ENCODE assay signal across 36 cellular contexts in genomic region chr5:150305577-150305976, GRCh38. TPM values are rescaled to one million over a fixed set of nuclear protein-coding genes. Genes with fewer than 3 reads are reported as not detected.
DNase-seq lines count a peak whose midpoint lies in the region; ATAC-seq, FAIRE-seq and TF ChIP-seq lines count a peak whose summit lies in the region.
"Had no signal": no experiment of that assay in that cellular context is flagged by ENCODE, and none has a peak within 500 bp of the region (broad histone marks: within the 10 kb centered on the region; RNA-seq: fewer than 3 reads in every experiment).

No MANE protein-coding gene starts in this region.

- H3K27ac ChIP-seq in HepG2 (ENCODE audit: extremely low read length, insufficient read depth, low read length) (no peak overlapping the region), right lobe of liver (no peak overlapping the region), esophagus muscularis mucosa (replicated peaks in 1 of 4) (peak overlapping the region; percentile 76 to 83 (median 82))
- H3K27ac ChIP-seq: ascending aorta, coronary artery, left ventricle myocardium inferior, PC-9, VCaP had no signal

- peak overlapping the region; percentile 86 to 92 (median 89) for H3K27ac Mint-ChIP-seq in nephron
- H3K27ac Mint-ChIP-seq in activated CD8-positive, alpha-beta T cell treated with anti-CD3 and anti-CD28 coated beads, Interleukin-2, amount 10 ng/mL, durations not matched to agents 7 days and 5 days = no peak overlapping the region
- H3K27ac Mint-ChIP-seq: activated naive CD8-positive, alpha-beta T cell; activated T-cell treated with anti-CD3 and anti-CD28 coated beads, Interleukin-2, amount 50 U/mL, for 24 hours; naive thymus-derived CD8-positive, alpha-beta T cell; T-helper 2 cell treated with Interferon-gamma antibody and Interleukin-4, amounts not matched to agents 5 μg/mL and 100 μg/mL, for 36 hours had no signal

- H3K4me3 ChIP-seq in HepG2 (replicated peaks in 1 of 3; ENCODE audit: insufficient read depth in 1 of 3, low read depth in 2 of 3, low read length in 3 of 3) (no peak overlapping the region), right lobe of liver (no peak overlapping the region), esophagus muscularis mucosa (no peak overlapping the region), MG63 (no peak overlapping the region)
- H3K4me3 ChIP-seq: A549, ascending aorta, coronary artery, left ventricle myocardium inferior, PC-9, transverse colon had no signal

- H3K36me3 Mint-ChIP-seq in nephron (ENCODE audit: low read depth) = no peaks in the 10 kb centered on the region
- H3K36me3 Mint-ChIP-seq in activated CD8-positive, alpha-beta T cell treated with anti-CD3 and anti-CD28 coated beads, Interleukin-2, amount 10 ng/mL, durations not matched to agents 7 days and 5 days (ENCODE audit: low read depth) = no peaks in the 10 kb centered on the region
- H3K36me3 Mint-ChIP-seq: activated naive CD8-positive, alpha-beta T cell; CD8-positive, alpha-beta memory T cell had no signal

- 61% methylated on average over 1 of the region's 1 CpG for WGBS in HepG2 (ENCODE audit: low lambda C conversion rate)
- WGBS in right lobe of liver (ENCODE audit: insufficient coverage, low coverage, low lambda C conversion rate, missing lambda C conversion rate) = 30% methylated on average over 1 of the region's 1 CpG
- 15% methylated on average over 1 of the region's 1 CpG for WGBS in esophagus muscularis mucosa

- TF ChIP-seq EP300 in HepG2 (IDR thresholded peaks at IDR 0.05; ENCODE audit: low read depth in 2 of 2, low read length in 2 of 2) (no peak), HepG2 (CRISPR knock-in tag; IDR thresholded peaks at IDR 0.05; ENCODE audit: borderline replicate concordance) (no peak), esophagus muscularis mucosa (IDR thresholded peaks at IDR 0.05) (no peak)

- peak overlapping the region in 1 of 3 experiments; percentile 2 for H3K4me3 Mint-ChIP-seq in nephron
- H3K4me3 Mint-ChIP-seq in activated CD8-positive, alpha-beta T cell treated with anti-CD3 and anti-CD28 coated beads, Interleukin-2, amount 10 ng/mL, durations not matched to agents 7 days and 5 days = no peak overlapping the region
- H3K4me3 Mint-ChIP-seq: activated naive CD8-positive, alpha-beta T cell; activated T-cell treated with anti-CD3 and anti-CD28 coated beads, Interleukin-2, amount 50 U/mL, for 24 hours; CD8-positive, alpha-beta memory T cell; naive thymus-derived CD8-positive, alpha-beta T cell; T-helper 2 cell treated with Interferon-gamma antibody and Interleukin-4, amounts not matched to agents 5 μg/mL and 100 μg/mL, for 36 hours had no signal

- no peak overlapping the region for H3K4me2 ChIP-seq in HepG2 (ENCODE audit: low read depth, low read length)
- H3K4me2 ChIP-seq: A549, PC-9 had no signal

- BruUV-seq in HepG2 (replicated peaks; lab: Mats Ljungman, UMichigan) = no TSS peak

- no peaks in the 10 kb centered on the region for H3K9me3 ChIP-seq in HepG2 (ENCODE audit: low read length)
- no peaks in the 10 kb centered on the region for H3K9me3 ChIP-seq in right lobe of liver
- H3K9me3 ChIP-seq in esophagus muscularis mucosa = no peaks in the 10 kb centered on the region
- H3K9me3 ChIP-seq in MG63 = no peaks in the 10 kb centered on the region
- H3K9me3 ChIP-seq: A549, ascending aorta, left ventricle myocardium inferior, transverse colon had no signal

- no peaks in the 10 kb centered on the region for H3K27me3 ChIP-seq in HepG2 (ENCODE audit: control insufficient read depth in 1 of 2, insufficient read depth in 2 of 2, low read length in 2 of 2)
- H3K27me3 ChIP-seq in right lobe of liver = peaks cover 0 to 7% of the 10 kb centered on the region in 2 donors
- H3K27me3 ChIP-seq in esophagus muscularis mucosa = peaks cover 0 to 27% (median 0%) of the 10 kb centered on the region in 4 donors
- no peaks in the 10 kb centered on the region for H3K27me3 ChIP-seq in MG63
- H3K27me3 ChIP-seq: ascending aorta had no signal

- TF ChIP-seq RAD21 in HepG2 (CRISPR knock-in tag; IDR thresholded peaks at IDR 0.05) = no peak

- H3K4me1 ChIP-seq in HepG2 (ENCODE audit: insufficient read depth, low read length) = peaks cover 94% of the 10 kb centered on the region
- H3K4me1 ChIP-seq in right lobe of liver = peaks cover 0 to 10% (median 0%) of the 10 kb centered on the region in 4 donors
- peaks cover 14 to 78% (median 63%) of the 10 kb centered on the region in 4 donors for H3K4me1 ChIP-seq in esophagus muscularis mucosa

- H3K36me3 ChIP-seq in HepG2 (replicated peaks in 1 of 2; ENCODE audit: control insufficient read depth in 1 of 2, insufficient read depth in 2 of 2, low read length in 2 of 2) (no peaks in the 10 kb centered on the region), right lobe of liver (no peaks in the 10 kb centered on the region), esophagus muscularis mucosa (no peaks in the 10 kb centered on the region), MG63 (no peaks in the 10 kb centered on the region)
- H3K36me3 ChIP-seq: ascending aorta, left ventricle myocardium inferior, transverse colon had no signal

- H2AFZ ChIP-seq in HepG2 (ENCODE audit: low read length) = peak overlapping the region; percentile 34
- H2AFZ ChIP-seq: PC-9 had no signal

- no peak for DNase-seq in HepG2 (ENCODE audit: low spot score)
- no peak for DNase-seq in right lobe of liver
- DNase-seq in esophagus muscularis mucosa (ENCODE audit: extremely low spot score) = no peak
- DNase-seq in dermis blood vessel endothelial cell = no peak
- DNase-seq in activated CD8-positive, alpha-beta T cell treated with anti-CD3 and anti-CD28 coated beads, Interleukin-2, amount 10 ng/mL, durations not matched to agents 7 days and 5 days = no peak
- DNase-seq in MG63 = no peak
- DNase-seq in NCI-H2196 treated with DMSO at 0.1 percent for 48 hours (lab: John Stamatoyannopoulos, UW; ENCODE audit: unreplicated experiment) = no peak
- DNase-seq: activated CD4-positive, alpha-beta T cell treated with anti-CD3 and anti-CD28 coated beads for 4 hours; activated effector memory CD4-positive, alpha-beta T cell treated with anti-CD3 and anti-CD28 coated beads, Interleukin-2, amount 50 U/mL, for 16 hours; activated T-cell treated with anti-CD3 and anti-CD28 coated beads, Interleukin-2, amount 50 U/mL, for 24 hours; caudate nucleus; CD8-positive, alpha-beta memory T cell; effector memory CD4-positive, alpha-beta T cell; H7; head of caudate nucleus; left ventricle myocardium inferior; naive thymus-derived CD8-positive, alpha-beta T cell; NCI-H1417 treated with DMSO at 0.1 percent for 48 hours; NCI-H2081; NCI-H2227 treated with DMSO at 0.1 percent for 48 hours; PC-9; stimulated activated CD4-positive, alpha-beta T cell treated with anti-CD3 and anti-CD28 coated beads, Interleukin-15, amount 100 ng/mL, for 24 hours; stimulated activated CD4-positive, alpha-beta T cell treated with anti-CD3 and anti-CD28 coated beads, Interleukin-4, amount 100 ng/mL, for 4 hours; transverse colon had no signal

- no peaks in the 10 kb centered on the region for H3K9me3 Mint-ChIP-seq in nephron
- no peaks in the 10 kb centered on the region for H3K9me3 Mint-ChIP-seq in activated CD8-positive, alpha-beta T cell treated with anti-CD3 and anti-CD28 coated beads, Interleukin-2, amount 10 ng/mL, durations not matched to agents 7 days and 5 days (ENCODE audit: insufficient read depth)
- H3K9me3 Mint-ChIP-seq: activated T-cell treated with anti-CD3 and anti-CD28 coated beads, Interleukin-2, amount 50 U/mL, for 24 hours; CD8-positive, alpha-beta memory T cell; naive thymus-derived CD8-positive, alpha-beta T cell; T-helper 2 cell treated with Interferon-gamma antibody and Interleukin-4, amounts not matched to agents 5 μg/mL and 100 μg/mL, for 36 hours had no signal

- FAIRE-seq in HepG2 (lab: Jason Lieb, UNC) = no peak
- FAIRE-seq: A549 had no signal

- in situ Hi-C loops in HepG2 (cut with HindIII; ENCODE audit: extremely low pct_ligation_motif_present, low pct_unique_long_range_greater_than_20kb) = no loop called here

- TF ChIP-seq CTCF in HepG2 (CRISPR knock-in tag; IDR thresholded peaks at IDR 0.05) (no peak), right lobe of liver (IDR thresholded peaks at IDR 0.05) (no peak), esophagus muscularis mucosa (IDR thresholded peaks at IDR 0.05) (no peak), nephron (IDR thresholded peaks at IDR 0.05; ENCODE audit: unreplicated experiment in 3 of 3) (no peak)

- ATAC-seq in HepG2 (no peak), right lobe of liver (no peak)
- ATAC-seq in activated CD8-positive, alpha-beta T cell treated with anti-CD3 and anti-CD28 coated beads, Interleukin-2, amount 10 ng/mL, durations not matched to agents 7 days and 5 days = no peak
- ATAC-seq: A549; naive thymus-derived CD8-positive, alpha-beta T cell; Right ventricle myocardium inferior had no signal

- H4K20me1 ChIP-seq in HepG2 (ENCODE audit: insufficient read depth, low read length) = no peaks in the 10 kb centered on the region

- CTCF ChIA-PET in HepG2 (lab: Yijun Ruan, JAX; ENCODE audit: low intra/inter-chr PET ratio, low total read pairs) = no interaction called here
- CTCF ChIA-PET in activated CD8-positive, alpha-beta T cell treated with anti-CD3 and anti-CD28 coated beads, Interleukin-2, amount 10 ng/mL, durations not matched to agents 7 days and 5 days (lab: Charles Lee) = no interaction called here

- intact Hi-C loops in HepG2 (cut with micrococcal nuclease; ENCODE audit: unreplicated experiment) (no loop called here), right lobe of liver (cut with DNase I) (no loop called here), esophagus muscularis mucosa (cut with DNase I) (no loop called here)

- peaks cover 10% of the 10 kb centered on the region for H3K79me2 ChIP-seq in HepG2 (ENCODE audit: insufficient read depth, low read length)

- H3K9ac ChIP-seq in HepG2 (ENCODE audit: insufficient read depth, low read depth, low read length) = no peak overlapping the region

- TF ChIP-seq POLR2A in HepG2 (IDR thresholded peaks at IDR 0.05; ENCODE audit: insufficient read depth in 1 of 2, low read depth in 2 of 2, low read length in 2 of 2) = no peak
- no peak for TF ChIP-seq POLR2A in right lobe of liver (IDR thresholded peaks at IDR 0.05)
- TF ChIP-seq POLR2A in esophagus muscularis mucosa (IDR thresholded peaks at IDR 0.05; ENCODE audit: low read depth) = no peak

- H3K27me3 Mint-ChIP-seq in nephron (ENCODE audit: low read depth) = peaks cover 18% of the 10 kb centered on the region
- H3K27me3 Mint-ChIP-seq in activated CD8-positive, alpha-beta T cell treated with anti-CD3 and anti-CD28 coated beads, Interleukin-2, amount 10 ng/mL, durations not matched to agents 7 days and 5 days (ENCODE audit: low read depth) = peaks cover 42% of the 10 kb centered on the region

- H3K4me1 Mint-ChIP-seq in nephron = peaks cover 68% of the 10 kb centered on the region
- no peaks in the 10 kb centered on the region for H3K4me1 Mint-ChIP-seq in activated CD8-positive, alpha-beta T cell treated with anti-CD3 and anti-CD28 coated beads, Interleukin-2, amount 10 ng/mL, durations not matched to agents 7 days and 5 days (ENCODE audit: low read depth)

- POLR2A ChIA-PET in HepG2 (lab: Yijun Ruan, JAX) = interaction anchor here (1.4 kb wide), 1 partner anchor 10 kb away, joined by 4 read pairs; no protein-coding TSS in a partner anchor
- POLR2A ChIA-PET in activated CD8-positive, alpha-beta T cell treated with anti-CD3 and anti-CD28 coated beads, Interleukin-2, amount 10 ng/mL, durations not matched to agents 7 days and 5 days (lab: Charles Lee) = no interaction called here

RNA-seq across cellular contexts. Expression of gene ARSI, which starts 2.9 kb away (rescaled TPM):
- 17.6 and 33.9 TPM in 2 replicates for total RNA-seq in HepG2 (2016; rRNA removed; fragmentation: Illumina TruSeq; extraction: Trizol)
- total RNA-seq in HepG2 (2016; cell fraction: cytosol; rRNA removed; fragmentation: Illumina TruSeq; extraction: Trizol; ENCODE audit: low read depth) = 3.1 and 3.4 TPM in 2 replicates
- 21.4 and 37.4 TPM in 2 replicates for total RNA-seq in HepG2 (2016; cell fraction: insoluble cytoplasmic fraction; rRNA removed; fragmentation: Illumina TruSeq; extraction: Trizol)
- 11.0 and 13.0 TPM in 2 replicates for total RNA-seq in HepG2 (2016; cell fraction: membrane; rRNA removed; fragmentation: Illumina TruSeq; extraction: Trizol)
- total RNA-seq in HepG2 (2016; cell fraction: nucleus; rRNA removed; fragmentation: Illumina TruSeq; extraction: Trizol) = 25.8 and 28.7 TPM in 2 replicates
- polyA plus RNA-seq in HepG2 (2011; rRNA removed) = 4.2 and 6.4 TPM in 2 replicates
- 6.1 and 8.6 TPM in 2 replicates for polyA plus RNA-seq in HepG2 (2011; cell fraction: cytosol; rRNA removed)
- polyA plus RNA-seq in HepG2 (2011; cell fraction: nucleus; rRNA removed) = 5.3 and 5.7 TPM in 2 replicates
- polyA plus RNA-seq in HepG2 (2012) = 2.2 and 3.5 TPM in 2 replicates
- polyA plus RNA-seq in HepG2 (2016; cell fraction: cytosol; fragmentation: Illumina TruSeq; extraction: Trizol; ENCODE audit: low read depth) = 2.1 and 2.4 TPM in 2 replicates
- polyA plus RNA-seq in HepG2 (2016; cell fraction: insoluble cytoplasmic fraction; fragmentation: Illumina TruSeq; extraction: Trizol; ENCODE audit: low read depth) = 14.2 and 17.0 TPM in 2 replicates
- polyA plus RNA-seq in HepG2 (2016; cell fraction: membrane; fragmentation: Illumina TruSeq; extraction: Trizol; ENCODE audit: low read depth) = 5.0 and 7.0 TPM in 2 replicates
- polyA plus RNA-seq in HepG2 (2016; cell fraction: nucleus; fragmentation: Illumina TruSeq; extraction: Trizol; ENCODE audit: insufficient read depth, low read depth) = 29.1 and 30.1 TPM in 2 replicates
- 0.07 and 16.9 TPM in 2 replicates for polyA minus RNA-seq in HepG2 (2011; rRNA and poly(A)+ RNA removed; ENCODE audit: low replicate concordance)
- polyA minus RNA-seq in HepG2 (2011; cell fraction: cytosol; rRNA and poly(A)+ RNA removed) = 5.9 and 6.4 TPM in 2 replicates
- 4.8 and 6.6 TPM in 2 replicates for polyA minus RNA-seq in HepG2 (2011; cell fraction: nucleus; rRNA and poly(A)+ RNA removed)
- under 1 TPM in 5 of 6 experiments, not detected in 1; 0.06 to 0.51 (median 0.20) TPM for total RNA-seq in right lobe of liver
- 10 to 100 TPM in 3 of 4 donors, 1 to 10 TPM in 1; 5.8 to 20.6 (median 10.1) TPM for total RNA-seq in esophagus muscularis mucosa
- total RNA-seq in dermis blood vessel endothelial cell = 0.28 and 0.68 TPM in 2 replicates
- not detected for total RNA-seq in activated CD8-positive, alpha-beta T cell treated with anti-CD3 and anti-CD28 coated beads, Interleukin-2, amount 10 ng/mL, durations not matched to agents 7 days and 5 days
- total RNA-seq in MG63 (2014; rRNA removed; shearing (Covaris generic); ENCODE audit: low replicate concordance) = 38.8 and 45.4 TPM in 2 replicates
- total RNA-seq: activated CD8-positive, alpha-beta memory T cell treated with anti-CD3 and anti-CD28 coated beads for 36 hours; ascending aorta; CD8-positive, alpha-beta memory T cell; naive thymus-derived CD8-positive, alpha-beta T cell; pulmonary artery endothelial cell had no signal
- polyA plus RNA-seq: CD8-positive, alpha-beta memory T cell; naive thymus-derived CD8-positive, alpha-beta T cell had no signal

RNA-seq across cellular contexts. Expression of gene CAMK2A, which starts 16.0 kb away (rescaled TPM):
- total RNA-seq in HepG2 (2016; rRNA removed; fragmentation: Illumina TruSeq; extraction: Trizol) = 0.11 TPM in 1 of 2 replicates, not detected in the other
- not detected in 2 replicates for total RNA-seq in HepG2 (2016; cell fraction: cytosol; rRNA removed; fragmentation: Illumina TruSeq; extraction: Trizol; ENCODE audit: low read depth)
- total RNA-seq in HepG2 (2016; cell fraction: insoluble cytoplasmic fraction; rRNA removed; fragmentation: Illumina TruSeq; extraction: Trizol) = 0.03 and 0.09 TPM in 2 replicates
- total RNA-seq in HepG2 (2016; cell fraction: membrane; rRNA removed; fragmentation: Illumina TruSeq; extraction: Trizol) = not detected in 2 replicates
- total RNA-seq in HepG2 (2016; cell fraction: nucleus; rRNA removed; fragmentation: Illumina TruSeq; extraction: Trizol) = 0.25 and 0.40 TPM in 2 replicates
- polyA plus RNA-seq in HepG2 (2011; rRNA removed) = 0.16 TPM in 1 of 2 replicates, not detected in the other
- polyA plus RNA-seq in HepG2 (2011; cell fraction: cytosol; rRNA removed) = 0.03 and 0.04 TPM in 2 replicates
- polyA plus RNA-seq in HepG2 (2011; cell fraction: nucleus; rRNA removed) = 0.09 and 0.39 TPM in 2 replicates
- 0.03 and 0.08 TPM in 2 replicates for polyA plus RNA-seq in HepG2 (2012)
- polyA plus RNA-seq in HepG2 (2016; cell fraction: cytosol; fragmentation: Illumina TruSeq; extraction: Trizol; ENCODE audit: low read depth) = 0.06 TPM in 1 of 2 replicates, not detected in the other
- 0.05 TPM in 1 of 2 replicates, not detected in the other for polyA plus RNA-seq in HepG2 (2016; cell fraction: insoluble cytoplasmic fraction; fragmentation: Illumina TruSeq; extraction: Trizol; ENCODE audit: low read depth)
- not detected in 2 replicates for polyA plus RNA-seq in HepG2 (2016; cell fraction: membrane; fragmentation: Illumina TruSeq; extraction: Trizol; ENCODE audit: low read depth)
- 0.34 and 0.43 TPM in 2 replicates for polyA plus RNA-seq in HepG2 (2016; cell fraction: nucleus; fragmentation: Illumina TruSeq; extraction: Trizol; ENCODE audit: insufficient read depth, low read depth)
- polyA minus RNA-seq in HepG2 (2011; rRNA and poly(A)+ RNA removed; ENCODE audit: low replicate concordance) = 0.14 TPM in 1 of 2 replicates, not detected in the other
- not detected in 2 replicates for polyA minus RNA-seq in HepG2 (2011; cell fraction: cytosol; rRNA and poly(A)+ RNA removed)
- 0.12 TPM in 1 of 2 replicates, not detected in the other for polyA minus RNA-seq in HepG2 (2011; cell fraction: nucleus; rRNA and poly(A)+ RNA removed)
- total RNA-seq in right lobe of liver = under 1 TPM in 3 of 6 experiments, not detected in 3; 0.10 to 0.26 (median 0.23) TPM
- 1 to 10 TPM; 2.5 to 8.0 (median 3.8) TPM for total RNA-seq in esophagus muscularis mucosa
- not detected in 2 replicates for total RNA-seq in dermis blood vessel endothelial cell
- total RNA-seq in activated CD8-positive, alpha-beta T cell treated with anti-CD3 and anti-CD28 coated beads, Interleukin-2, amount 10 ng/mL, durations not matched to agents 7 days and 5 days = not detected
- 0.56 TPM in 1 of 2 replicates, not detected in the other for total RNA-seq in MG63 (2014; rRNA removed; shearing (Covaris generic); ENCODE audit: low replicate concordance)
- total RNA-seq: activated CD8-positive, alpha-beta memory T cell treated with anti-CD3 and anti-CD28 coated beads for 36 hours; ascending aorta; CD8-positive, alpha-beta memory T cell; epithelial cell of proximal tubule; naive thymus-derived CD8-positive, alpha-beta T cell; pulmonary artery endothelial cell; subcutaneous adipose tissue had no signal
- polyA plus RNA-seq: CD8-positive, alpha-beta memory T cell; naive thymus-derived CD8-positive, alpha-beta T cell had no signal

RNA-seq across cellular contexts. Expression of gene TCOF1, which starts 51.9 kb away (rescaled TPM):
- total RNA-seq in HepG2 (2016; rRNA removed; fragmentation: Illumina TruSeq; extraction: Trizol) = 41.6 and 44.5 TPM in 2 replicates
- 7.0 and 8.0 TPM in 2 replicates for total RNA-seq in HepG2 (2016; cell fraction: cytosol; rRNA removed; fragmentation: Illumina TruSeq; extraction: Trizol; ENCODE audit: low read depth)
- total RNA-seq in HepG2 (2016; cell fraction: insoluble cytoplasmic fraction; rRNA removed; fragmentation: Illumina TruSeq; extraction: Trizol) = 34.8 and 42.9 TPM in 2 replicates
- 12.4 and 12.6 TPM in 2 replicates for total RNA-seq in HepG2 (2016; cell fraction: membrane; rRNA removed; fragmentation: Illumina TruSeq; extraction: Trizol)
- 38.8 and 43.2 TPM in 2 replicates for total RNA-seq in HepG2 (2016; cell fraction: nucleus; rRNA removed; fragmentation: Illumina TruSeq; extraction: Trizol)
- polyA plus RNA-seq in HepG2 (2011; rRNA removed) = 9.9 and 10.1 TPM in 2 replicates
- 5.7 and 7.4 TPM in 2 replicates for polyA plus RNA-seq in HepG2 (2011; cell fraction: cytosol; rRNA removed)
- 27.8 and 31.6 TPM in 2 replicates for polyA plus RNA-seq in HepG2 (2011; cell fraction: nucleus; rRNA removed)
- polyA plus RNA-seq in HepG2 (2012) = 14.9 and 19.7 TPM in 2 replicates
- 2.9 and 3.4 TPM in 2 replicates for polyA plus RNA-seq in HepG2 (2016; cell fraction: cytosol; fragmentation: Illumina TruSeq; extraction: Trizol; ENCODE audit: low read depth)
- 38.4 and 54.0 TPM in 2 replicates for polyA plus RNA-seq in HepG2 (2016; cell fraction: insoluble cytoplasmic fraction; fragmentation: Illumina TruSeq; extraction: Trizol; ENCODE audit: low read depth)
- 6.2 and 8.3 TPM in 2 replicates for polyA plus RNA-seq in HepG2 (2016; cell fraction: membrane; fragmentation: Illumina TruSeq; extraction: Trizol; ENCODE audit: low read depth)
- 61.9 and 69.6 TPM in 2 replicates for polyA plus RNA-seq in HepG2 (2016; cell fraction: nucleus; fragmentation: Illumina TruSeq; extraction: Trizol; ENCODE audit: insufficient read depth, low read depth)
- 16.4 and 42.6 TPM in 2 replicates for polyA minus RNA-seq in HepG2 (2011; rRNA and poly(A)+ RNA removed; ENCODE audit: low replicate concordance)
- polyA minus RNA-seq in HepG2 (2011; cell fraction: cytosol; rRNA and poly(A)+ RNA removed) = 9.8 and 12.7 TPM in 2 replicates
- polyA minus RNA-seq in HepG2 (2011; cell fraction: nucleus; rRNA and poly(A)+ RNA removed) = 19.2 and 20.5 TPM in 2 replicates
- 10 to 100 TPM in 2 of 6 experiments, 1 to 10 TPM in 4; 6.7 to 12.0 (median 8.9) TPM for total RNA-seq in right lobe of liver
- total RNA-seq in esophagus muscularis mucosa = 10 to 100 TPM; 27.4 to 46.0 (median 36.3) TPM
- 14.3 and 28.4 TPM in 2 replicates for total RNA-seq in dermis blood vessel endothelial cell
- 10 to 100 TPM; 79.0 to 81.3 TPM for total RNA-seq in activated CD8-positive, alpha-beta T cell treated with anti-CD3 and anti-CD28 coated beads, Interleukin-2, amount 10 ng/mL, durations not matched to agents 7 days and 5 days
- total RNA-seq in MG63 (2014; rRNA removed; shearing (Covaris generic); ENCODE audit: low replicate concordance) = 76.0 and 118 TPM in 2 replicates

Comparison
In these comparisons a context has a peak if more than half of its experiments do, and no peak if none do; other contexts are left out.
1. H3K27ac ChIP-seq: peak in esophagus muscularis mucosa (4 of 4); none in HepG2 (single experiment) and right lobe of liver (0 of 3).